In genomic region chr2:106275971-106276370, GRCh38 we compare ENCODE assay signal across 22 cellular contexts.
DNase-seq lines count a peak whose midpoint lies in the region; ATAC-seq, FAIRE-seq and TF ChIP-seq lines count a peak whose summit lies in the region.
"Had no signal": no experiment of that assay in that cellular context is flagged by ENCODE, and none has a peak within 500 bp of the region (broad histone marks: within the 10 kb centered on the region; RNA-seq: fewer than 3 reads in every experiment).

No MANE protein-coding gene starts in this region.

- TF ChIP-seq RAD21 in H1 (IDR thresholded peaks at IDR 0.05 in 1 of 2, conservative IDR thresholded peaks at IDR 0.05 in 1 of 2; ENCODE audit: low read depth in 2 of 2, low read length in 2 of 2) = no peak

- H3K4ac ChIP-seq in H1 (replicated peaks; ENCODE audit: insufficient read length, low read depth, low read length) (no peak overlapping the region), neuronal stem cell (ENCODE audit: low read length) (peak overlapping the region; percentile 11)

- H3K27ac Mint-ChIP-seq in GM23338 = no peak overlapping the region
- H3K27ac Mint-ChIP-seq: CD4-positive, alpha-beta memory T cell; HFFc6 had no signal

- H3K27me3 Mint-ChIP-seq in GM23338 (ENCODE audit: insufficient read depth, low read depth, poor library complexity) = peaks cover 5% of the 10 kb centered on the region

- TF ChIP-seq CTCF in GM23338 (conservative IDR thresholded peaks at IDR 0.05; ENCODE audit: low read depth in 2 of 2) (no peak), H1 (IDR thresholded peaks at IDR 0.05; ENCODE audit: control extremely low read depth in 1 of 3, insufficient read depth in 1 of 3, low read depth in 1 of 3, low read length in 3 of 3) (no peak), foreskin keratinocyte (conservative IDR thresholded peaks at IDR 0.05) (no peak)

- no peak overlapping the region for H3K4me2 ChIP-seq in GM23338
- H3K4me2 ChIP-seq in H1 (ENCODE audit: insufficient read depth in 1 of 2, low read depth in 2 of 2, low read length in 2 of 2) = no peak overlapping the region
- no peak overlapping the region for H3K4me2 ChIP-seq in neuronal stem cell (ENCODE audit: insufficient read depth, low read length, poor library complexity, severe bottlenecking)
- H3K4me2 ChIP-seq: A549 had no signal

- peaks cover under 1% of the 10 kb centered on the region; the same call in 1 of the 2 replicates for H3K23me2 ChIP-seq in H1 (ENCODE audit: low read depth, low read length)

- H3K18ac ChIP-seq in H1 (ENCODE audit: extremely low read depth, low read length) (no peak overlapping the region; the same call in 1 of the 2 replicates), neuronal stem cell (ENCODE audit: low read length) (peak overlapping the region; percentile 48)

- H2BK120ac ChIP-seq in H1 (replicated peaks; ENCODE audit: low read depth, low read length) (no peak overlapping the region), neuronal stem cell (ENCODE audit: low read depth, low read length) (no peak overlapping the region)

- H3K9me3 Mint-ChIP-seq in GM23338 = peaks cover 21% of the 10 kb centered on the region
- H3K9me3 Mint-ChIP-seq: CD4-positive, alpha-beta memory T cell had no signal

- H4K20me1 ChIP-seq in GM23338 (replicated peaks; ENCODE audit: insufficient read depth) (no peaks in the 10 kb centered on the region), H1 (replicated peaks in 1 of 2; ENCODE audit: control insufficient read depth in 1 of 2, insufficient read depth in 2 of 2, low read length in 2 of 2) (no peaks in the 10 kb centered on the region)

- H3K36me3 ChIP-seq in GM23338 (ENCODE audit: insufficient read depth) (no peaks in the 10 kb centered on the region), H1 (ENCODE audit: control insufficient read depth in 2 of 4, insufficient read depth in 4 of 4, low read length in 3 of 4) (no peaks in the 10 kb centered on the region), neuronal stem cell (replicated peaks in 1 of 2; ENCODE audit: control insufficient read depth in 2 of 2, insufficient read depth in 2 of 2, low read length in 2 of 2) (no peaks in the 10 kb centered on the region)
- H3K36me3 ChIP-seq: HAP-1 had no signal

- no peak overlapping the region for H2BK15ac ChIP-seq in H1 (ENCODE audit: low read length)
- H2BK15ac ChIP-seq in neuronal stem cell (ENCODE audit: low read length) = peak overlapping the region; percentile 37

- H3K4me3 ChIP-seq in GM23338 = no peak overlapping the region
- no peak overlapping the region for H3K4me3 ChIP-seq in H1 (ENCODE audit: extremely low read depth in 1 of 4, insufficient read depth in 2 of 4, low read depth in 3 of 4, low read length in 4 of 4)
- no peak overlapping the region for H3K4me3 ChIP-seq in neuronal stem cell (ENCODE audit: low read length in 2 of 2)
- H3K4me3 ChIP-seq: A549, GM23248, HAP-1 had no signal

- no peak overlapping the region for H2AK5ac ChIP-seq in H1 (ENCODE audit: low read depth, low read length)
- peak overlapping the region; percentile 75 for H2AK5ac ChIP-seq in neuronal stem cell (ENCODE audit: low read depth, low read length)

- H3K9ac ChIP-seq in H1 (replicated peaks in 1 of 4; ENCODE audit: extremely low read depth in 1 of 4, low read depth in 3 of 4, low read length in 3 of 4) = no peak overlapping the region
- no peak overlapping the region for H3K9ac ChIP-seq in neuronal stem cell (ENCODE audit: low read depth, low read length, poor library complexity)
- H3K9ac ChIP-seq: GM23248 had no signal

- H2BK5ac ChIP-seq in H1 (ENCODE audit: low read depth, low read length) (no peak overlapping the region), neuronal stem cell (ENCODE audit: low read length) (no peak overlapping the region)

- FAIRE-seq in H1 (lab: Jason Lieb, UNC) = no peak
- FAIRE-seq: A549, GM12891, GM18507, H54 had no signal

- H2BK12ac ChIP-seq in H1 (ENCODE audit: low read depth, low read length) (no peak overlapping the region), neuronal stem cell (ENCODE audit: low read length) (no peak overlapping the region)

- no peaks in the 10 kb centered on the region for H3K79me1 ChIP-seq in H1 (ENCODE audit: low read depth, low read length)
- H3K79me1 ChIP-seq in neuronal stem cell (ENCODE audit: low read depth, low read length) = no peaks in the 10 kb centered on the region

- peak overlapping the region; percentile 89; the same call in 1 of the 2 replicates for H4K8ac ChIP-seq in H1 (ENCODE audit: extremely low read depth, insufficient read depth, low read length)
- H4K8ac ChIP-seq in neuronal stem cell (ENCODE audit: low read depth, low read length) = no peak overlapping the region

- peaks cover 9% of the 10 kb centered on the region for H3K4me1 Mint-ChIP-seq in GM23338

- DNase-seq in GM23338 (ENCODE audit: low spot score) = no peak
- no peak for DNase-seq in H1 (ENCODE audit: low read depth in 1 of 2, low spot score in 2 of 2)
- no peak for DNase-seq in neuronal stem cell (ENCODE audit: low spot score)
- no peak for DNase-seq in activated effector memory CD4-positive, alpha-beta T cell treated with anti-CD3 and anti-CD28 coated beads, Interleukin-2, amount 50 U/mL, for 16 hours
- DNase-seq in middle frontal gyrus (ENCODE audit: extremely low spot score, low spot score) = no peak
- DNase-seq in foreskin keratinocyte = no peak
- DNase-seq: 8988T; ACHN; C1 segment of cervical spinal cord; Calu3; CD4-positive, alpha-beta memory T cell; COR-L47; DMS53; DMS79 treated with DMSO at 0.1 percent for 48 hours; GF-D8; GM23248; HFFc6 had no signal

- H3K79me2 ChIP-seq in GM23338 (replicated peaks; ENCODE audit: insufficient read depth) = no peaks in the 10 kb centered on the region
- no peaks in the 10 kb centered on the region for H3K79me2 ChIP-seq in H1 (ENCODE audit: control insufficient read depth in 1 of 2, insufficient read depth in 2 of 2, low read length in 2 of 2)

- no peak for TF ChIP-seq POLR2A in H1 (IDR thresholded peaks at IDR 0.05; ENCODE audit: control extremely low read depth in 1 of 2, low read depth in 2 of 2, low read length in 2 of 2)

- H2BK20ac ChIP-seq in H1 (ENCODE audit: low read length) = no peak overlapping the region

- no peaks in the 10 kb centered on the region; the same call in 1 of the 2 replicates for H3K9me2 ChIP-seq in GM23338 (ENCODE audit: insufficient read depth)

- no peak for TF ChIP-seq EP300 in H1 (IDR thresholded peaks at IDR 0.05; ENCODE audit: borderline replicate concordance in 1 of 2, low read depth in 2 of 2, low read length in 2 of 2)

- no peaks in the 10 kb centered on the region for H3F3A ChIP-seq in GM23338 (replicated peaks; ENCODE audit: low read depth)

- H3K9me3 ChIP-seq in H1 (ENCODE audit: insufficient read depth in 2 of 2, low read depth in 1 of 2, low read length in 1 of 2) (0 out of 4 replicates have a peak, but pooled peaks cover 0 to 3% of the 10 kb centered on the region in 2 experiments), neuronal stem cell (replicated peaks in 1 of 2; ENCODE audit: control insufficient read depth in 2 of 2, insufficient read depth in 1 of 2, low read depth in 1 of 2, low read length in 2 of 2) (peaks cover 3 to 12% of the 10 kb centered on the region in 2 donors)
- H3K9me3 ChIP-seq: A549, HAP-1 had no signal

- peaks cover 15% of the 10 kb centered on the region; the same call in 2 of the 3 replicates for H3K36me3 Mint-ChIP-seq in GM23338 (ENCODE audit: low read depth)
- H3K36me3 Mint-ChIP-seq: CD4-positive, alpha-beta memory T cell had no signal

- H3K23ac ChIP-seq in H1 (ENCODE audit: insufficient read length) = no peak overlapping the region
- peak overlapping the region; percentile 31 for H3K23ac ChIP-seq in neuronal stem cell (ENCODE audit: low read depth, low read length, poor library complexity)

- CTCF ChIA-PET in H1 (lab: Charles Lee; ENCODE audit: partially characterized antibody) = no interaction called here

- WGBS in H1 (ENCODE audit: extremely low coverage in 1 of 2, insufficient coverage in 1 of 2, insufficient read length in 1 of 2, insufficient replicate concordance in 2 of 2, low coverage in 1 of 2, low lambda C conversion rate in 2 of 2, missing lambda C conversion rate in 1 of 2), 2 experiments = 94% methylated on average over 10 of the region's 11 CpGs; no CpG with 5 or more reads in 1 of the 2 experiments
- WGBS in neuronal stem cell (ENCODE audit: extremely low coverage in 2 of 2, insufficient read length in 2 of 2, insufficient replicate concordance in 1 of 2), 2 donors = no CpG with 5 or more reads among the region's 11 CpGs

- no peak overlapping the region for H4K5ac ChIP-seq in H1 (ENCODE audit: insufficient read length, low read depth, low read length)

- ATAC-seq in GM23338 = no peak
- no peak for ATAC-seq in foreskin keratinocyte
- ATAC-seq: A549 had no signal

- H2AFZ ChIP-seq in GM23338 = peak overlapping the region; percentile 66; the same call in 1 of the 2 replicates
- H2AFZ ChIP-seq in H1 (ENCODE audit: low read length) = no peak overlapping the region
- no peak overlapping the region for H2AFZ ChIP-seq in neuronal stem cell (ENCODE audit: low read length)
- H2AFZ ChIP-seq: GM23248 had no signal

- H4K91ac ChIP-seq in H1 (replicated peaks; ENCODE audit: insufficient read length, low read length) (no peak overlapping the region), neuronal stem cell (ENCODE audit: low read depth, low read length, poor library complexity) (no peak overlapping the region)

- H3K14ac ChIP-seq in H1 (ENCODE audit: insufficient read length) = no peak overlapping the region
- H3K14ac ChIP-seq in neuronal stem cell (ENCODE audit: low read length) = peak overlapping the region; percentile 47

- H3K27ac ChIP-seq in GM23338 (ENCODE audit: low read depth) = no peak overlapping the region
- H3K27ac ChIP-seq in H1 (ENCODE audit: low read depth, low read length) = no peak overlapping the region
- H3K27ac ChIP-seq in neuronal stem cell (replicated peaks; ENCODE audit: low read length) = no peak overlapping the region
- H3K27ac ChIP-seq in foreskin keratinocyte = no peak overlapping the region
- H3K27ac ChIP-seq: A549, GM23248 had no signal

- H3K27me3 ChIP-seq in GM23338 (ENCODE audit: insufficient read depth) (no peaks in the 10 kb centered on the region), H1 (replicated peaks in 1 of 4; ENCODE audit: control insufficient read depth in 3 of 4, extremely low read depth in 1 of 4, insufficient read depth in 3 of 4, low read length in 3 of 4) (no peaks in the 10 kb centered on the region), neuronal stem cell (ENCODE audit: control insufficient read depth in 3 of 3, insufficient read depth in 3 of 3, low read depth in 1 of 3, low read length in 3 of 3) (no peaks in the 10 kb centered on the region), foreskin keratinocyte (no peaks in the 10 kb centered on the region)

- H3K4me1 ChIP-seq in GM23338 (ENCODE audit: insufficient read depth) = no peaks in the 10 kb centered on the region
- peaks cover 0 to 6% (median 1%) of the 10 kb centered on the region in 4 experiments; a peak in 5 of 7 replicates for H3K4me1 ChIP-seq in H1 (replicated peaks in 1 of 4; ENCODE audit: control insufficient read depth in 3 of 4, insufficient read depth in 4 of 4, low read length in 3 of 4)
- H3K4me1 ChIP-seq in neuronal stem cell (ENCODE audit: control insufficient read depth in 2 of 2, insufficient read depth in 1 of 2, low read depth in 1 of 2, low read length in 2 of 2) = peaks cover 0 to 20% of the 10 kb centered on the region in 2 donors
- H3K4me1 ChIP-seq in foreskin keratinocyte = no peaks in the 10 kb centered on the region
- H3K4me1 ChIP-seq: A549, HAP-1 had no signal

- H3K4me3 Mint-ChIP-seq in GM23338 = no peak overlapping the region
- H3K4me3 Mint-ChIP-seq: CD4-positive, alpha-beta memory T cell; HFFc6 had no signal

- POLR2A ChIA-PET in H1 (lab: Charles Lee; ENCODE audit: partially characterized antibody) = no interaction called here

- H3K56ac ChIP-seq in H1 (replicated peaks; ENCODE audit: insufficient read length, low read depth, low read length) = no peak overlapping the region
